ENCODE assay signal across 8 cellular contexts in genomic region chr15:68820205-68820588, GRCh38.
DNase-seq lines count a peak whose midpoint lies in the region; ATAC-seq and TF ChIP-seq lines count a peak whose summit lies in the region.

No MANE protein-coding gene starts in this region.

- ATAC-seq in SK-N-SH treated with all-trans-retinoic acid at 6 μM for 48 hours = peak; percentile 2; the same call in 2 of the 3 replicates

- H3K4me1 ChIP-seq in adipocyte (ENCODE audit: control insufficient read depth, insufficient read depth, low read length) (peaks cover 23% of the 10 kb centered on the region), iPS-18a (ENCODE audit: control insufficient read depth, low read depth, low read length) (peaks cover 32% of the 10 kb centered on the region)

- H3K27me3 ChIP-seq in adipocyte (replicated peaks; ENCODE audit: control insufficient read depth, insufficient read depth, low read length) (no peaks in the 10 kb centered on the region), iPS-18a (ENCODE audit: control insufficient read depth, insufficient read depth, low read length) (peaks cover 34% of the 10 kb centered on the region)

- H3K9ac ChIP-seq in adipocyte (ENCODE audit: low read length) = peak overlapping the region; percentile 99
- peak overlapping the region; percentile 93 for H3K9ac ChIP-seq in iPS-18a (ENCODE audit: low read length)

- H3K4me3 ChIP-seq in adipocyte (ENCODE audit: low read length) = peak overlapping the region; percentile 94
- peak overlapping the region; percentile 92 for H3K4me3 ChIP-seq in iPS-18a (ENCODE audit: low read length)

- H3K36me3 ChIP-seq in adipocyte (ENCODE audit: control insufficient read depth, insufficient read depth, low read length, severe bottlenecking) (no peaks in the 10 kb centered on the region), iPS-18a (ENCODE audit: control insufficient read depth, low read depth, low read length) (no peaks in the 10 kb centered on the region)

- DNase-seq in NCI-H1436 (lab: John Stamatoyannopoulos, UW) = peak; percentile 49
- no peak for DNase-seq in NCI-H1436 treated with DMSO at 0.1 percent for 48 hours (lab: John Stamatoyannopoulos, UW)
- DNase-seq in adipocyte (ENCODE audit: low read depth) = peak; percentile 63
- peak; percentile 60 for DNase-seq in stimulated activated CD4-positive, alpha-beta T cell treated with anti-CD3 and anti-CD28 coated beads, Interleukin-12 subunit alpha, Interleukin-12 subunit beta, amount 100 ng/mL, for 4 hours
- no peak for DNase-seq in COLO829 (ENCODE audit: low spot score)
- no peak for DNase-seq in cerebellar nuclear complex (lab: John Stamatoyannopoulos, UW)

- H3K27ac ChIP-seq in iPS-18a (ENCODE audit: low read length) = peak overlapping the region; percentile 54

- H3K9me3 ChIP-seq in adipocyte (ENCODE audit: control insufficient read depth, low read length) (no peaks in the 10 kb centered on the region), iPS-18a (ENCODE audit: control insufficient read depth, low read depth, low read length) (no peaks in the 10 kb centered on the region)

TF ChIP-seq in SK-N-SH treated with all-trans-retinoic acid at 6 μM for 48 hours, 23 proteins besides CTCF, POLR2A, EP300 and RAD21:
- TF ChIP-seq RARB (CRISPR knock-in tag; IDR thresholded peaks at IDR 0.05) = no peak
- no peak for TF ChIP-seq TCF4 (CRISPR knock-in tag; IDR thresholded peaks at IDR 0.05; ENCODE audit: borderline replicate concordance)
- no peak for TF ChIP-seq ZFP3 (CRISPR knock-in tag; IDR thresholded peaks at IDR 0.05)
- no peak for TF ChIP-seq CSRNP3 (CRISPR knock-in tag; IDR thresholded peaks at IDR 0.05)
- no peak for TF ChIP-seq ZNF8 (CRISPR knock-in tag; IDR thresholded peaks at IDR 0.05)
- no peak for TF ChIP-seq PATZ1 (CRISPR knock-in tag; IDR thresholded peaks at IDR 0.05; ENCODE audit: borderline replicate concordance)
- TF ChIP-seq TOX (CRISPR knock-in tag; IDR thresholded peaks at IDR 0.05; ENCODE audit: borderline replicate concordance) = no peak

Comparison
In these comparisons a context has a peak if more than half of its experiments do, and no peak if none do; other contexts are left out.
1. DNase-seq: peak in NCI-H1436 (single experiment), adipocyte (single experiment) and stimulated activated CD4-positive, alpha-beta T cell treated with anti-CD3 and anti-CD28 coated beads, Interleukin-12 subunit alpha, Interleukin-12 subunit beta, amount 100 ng/mL, for 4 hours (single experiment); none in NCI-H1436 treated with DMSO at 0.1 percent for 48 hours (single experiment), COLO829 (single experiment) and cerebellar nuclear complex (0 of 2).